Comparison of ENCODE assay signal across 30 cellular contexts in genomic region chr2:101787097-101787496, GRCh38.
DNase-seq lines count a peak whose midpoint lies in the region; ATAC-seq, FAIRE-seq and TF ChIP-seq lines count a peak whose summit lies in the region.
"Had no signal": no experiment of that assay in that cellular context is flagged by ENCODE, and none has a peak within 500 bp of the region (broad histone marks: within the 10 kb centered on the region; RNA-seq: fewer than 3 reads in every experiment).

No MANE protein-coding gene starts in this region.

- no peak overlapping the region for H3K4me3 ChIP-seq in ACC112 (ENCODE audit: low read depth, low read length)
- no peak overlapping the region for H3K4me3 ChIP-seq in brain microvascular endothelial cell (ENCODE audit: low read depth, low read length)
- no peak overlapping the region for H3K4me3 ChIP-seq in mesendoderm (ENCODE audit: low read length)
- H3K4me3 ChIP-seq: A549, pancreas, SK-N-MC, vagina had no signal

- no peak overlapping the region for H3K9ac ChIP-seq in mesendoderm (ENCODE audit: low read length)

- peaks cover 48% of the 10 kb centered on the region for H3K4me1 Mint-ChIP-seq in Calu3 (ENCODE audit: low read depth, unreplicated experiment)

- no peak overlapping the region for H2AK5ac ChIP-seq in mesendoderm (ENCODE audit: low read length)

- no peak for TF ChIP-seq POLR2A in H54 (IDR thresholded peaks at IDR 0.05; ENCODE audit: low read depth, low read length)

- peaks cover 2% of the 10 kb centered on the region for H3K9me3 Mint-ChIP-seq in Calu3 (ENCODE audit: low read depth, unreplicated experiment)
- H3K9me3 Mint-ChIP-seq: activated CD8-positive, alpha-beta T cell treated with anti-CD3 and anti-CD28 coated beads for 36 hours; activated naive CD8-positive, alpha-beta T cell treated with anti-CD3 and anti-CD28 coated beads for 36 hours; natural killer cell; stimulated activated naive CD8-positive, alpha-beta T cell treated with anti-CD3 and anti-CD28 coated beads, Interleukin-15, amount 100 ng/mL, for 72 hours had no signal

- peaks cover 10% of the 10 kb centered on the region for H3K36me3 ChIP-seq in ACC112 (ENCODE audit: insufficient read depth, low read length)
- peaks cover 5% of the 10 kb centered on the region for H3K36me3 ChIP-seq in brain microvascular endothelial cell (replicated peaks)
- H3K36me3 ChIP-seq in mesendoderm (ENCODE audit: control insufficient read depth, insufficient read depth, low read length): no peaks in the 10 kb centered on the region
- H3K36me3 ChIP-seq: pancreas, vagina had no signal

- no peak overlapping the region for H2BK15ac ChIP-seq in mesendoderm (replicated peaks; ENCODE audit: low read depth)

- H4K5ac ChIP-seq in mesendoderm (ENCODE audit: low read length): no peak overlapping the region

- WGBS in mesendoderm (ENCODE audit: extremely low coverage, insufficient coverage, low lambda C conversion rate): no CpG with 5 or more reads among the region's 3 CpGs

- FAIRE-seq in H54 (lab: Jason Lieb, UNC): peak; percentile 53
- FAIRE-seq: A549, endothelial cell of umbilical vein, keratinocyte, pancreas, small intestine had no signal

- H3K27me3 ChIP-seq in ACC112 (ENCODE audit: insufficient read depth, low read length) (no peaks in the 10 kb centered on the region), brain microvascular endothelial cell (replicated peaks) (no peaks in the 10 kb centered on the region), mesendoderm (ENCODE audit: insufficient read depth, low read length, poor library complexity) (no peaks in the 10 kb centered on the region)
- H3K27me3 ChIP-seq: pancreas, vagina had no signal

- H2BK120ac ChIP-seq in mesendoderm (ENCODE audit: low read depth, low read length): no peak overlapping the region

- H4K8ac ChIP-seq in mesendoderm (ENCODE audit: low read depth, low read length): peak overlapping the region; percentile 13

- no peak overlapping the region for H3K4me2 ChIP-seq in mesendoderm (ENCODE audit: low read length)
- H3K4me2 ChIP-seq: A549 had no signal

- no peak overlapping the region for H2BK5ac ChIP-seq in mesendoderm (ENCODE audit: low read length)

- CTCF ChIA-PET in Calu3 (lab: Charles Lee): no interaction called here

- H3K23ac ChIP-seq in mesendoderm (ENCODE audit: low read length): no peak overlapping the region

- peaks cover 35% of the 10 kb centered on the region for H3K79me1 ChIP-seq in mesendoderm (ENCODE audit: low read length)

- H3K4me1 ChIP-seq in ACC112 (ENCODE audit: control insufficient read depth, insufficient read depth, low read length, unreplicated experiment) (peaks cover 52% of the 10 kb centered on the region), mesendoderm (ENCODE audit: control insufficient read depth, low read depth, low read length) (no peaks in the 10 kb centered on the region)

- H3K27ac ChIP-seq in ACC112 (ENCODE audit: low read depth, low read length) (peak overlapping the region; percentile 31), brain microvascular endothelial cell (peak overlapping the region; percentile 37), mesendoderm (ENCODE audit: low read depth, low read length) (no peak overlapping the region)
- H3K27ac ChIP-seq: A549, pancreas, vagina had no signal

- in situ Hi-C loops in brain microvascular endothelial cell (cut with HindIII; ENCODE audit: low pct_ligation_motif_present, low sequenced_read_pairs): no loop called here

- H3K4me3 Mint-ChIP-seq in Calu3 (ENCODE audit: low read depth, unreplicated experiment): no peak overlapping the region
- H3K4me3 Mint-ChIP-seq: activated CD8-positive, alpha-beta T cell treated with anti-CD3 and anti-CD28 coated beads for 36 hours; activated naive CD8-positive, alpha-beta T cell treated with anti-CD3 and anti-CD28 coated beads for 36 hours; B cell; natural killer cell; stimulated activated naive CD8-positive, alpha-beta T cell treated with anti-CD3 and anti-CD28 coated beads, Interleukin-15, amount 100 ng/mL, for 72 hours had no signal

- no peak for ATAC-seq in HG03565 (IDR thresholded peaks at IDR 0.05; ENCODE audit: unreplicated experiment)
- ATAC-seq: A549; activated CD8-positive, alpha-beta T cell treated with anti-CD3 and anti-CD28 coated beads for 36 hours; natural killer cell; pancreas; stimulated activated naive CD8-positive, alpha-beta T cell treated with anti-CD3 and anti-CD28 coated beads, Interleukin-15, amount 100 ng/mL, for 72 hours had no signal

- no peak overlapping the region for H3K18ac ChIP-seq in mesendoderm (ENCODE audit: low read length)

- TF ChIP-seq CTCF in brain microvascular endothelial cell (IDR thresholded peaks at IDR 0.05; ENCODE audit: low read depth, low read length, missing control alignments): no peak
- no peak for TF ChIP-seq CTCF in Calu3 (IDR thresholded peaks at IDR 0.05; ENCODE audit: unreplicated experiment)

- no peaks in the 10 kb centered on the region for H3K27me3 Mint-ChIP-seq in Calu3 (ENCODE audit: unreplicated experiment)
- H3K27me3 Mint-ChIP-seq: activated CD8-positive, alpha-beta T cell treated with anti-CD3 and anti-CD28 coated beads for 36 hours; activated naive CD8-positive, alpha-beta T cell treated with anti-CD3 and anti-CD28 coated beads for 36 hours; B cell; stimulated activated naive CD8-positive, alpha-beta T cell treated with anti-CD3 and anti-CD28 coated beads, Interleukin-15, amount 100 ng/mL, for 72 hours had no signal

- H3K4ac ChIP-seq in mesendoderm (ENCODE audit: low read depth, low read length): no peak overlapping the region

- H3K27ac Mint-ChIP-seq in Calu3 (ENCODE audit: unreplicated experiment): no peak overlapping the region
- H3K27ac Mint-ChIP-seq: activated CD8-positive, alpha-beta T cell treated with anti-CD3 and anti-CD28 coated beads for 36 hours; activated naive CD8-positive, alpha-beta T cell treated with anti-CD3 and anti-CD28 coated beads for 36 hours; B cell; stimulated activated naive CD8-positive, alpha-beta T cell treated with anti-CD3 and anti-CD28 coated beads, Interleukin-15, amount 100 ng/mL, for 72 hours had no signal

- intact Hi-C loops in Calu3 (cut with micrococcal nuclease; ENCODE audit: unreplicated experiment): no loop called here

- no peak overlapping the region for H3K56ac ChIP-seq in mesendoderm (ENCODE audit: low read length)

- peaks cover 20% of the 10 kb centered on the region for H3K36me3 Mint-ChIP-seq in Calu3 (ENCODE audit: insufficient read depth, unreplicated experiment)
- H3K36me3 Mint-ChIP-seq: natural killer cell had no signal

- peaks cover 96% of the 10 kb centered on the region for H3K79me2 ChIP-seq in ACC112 (ENCODE audit: control insufficient read depth, insufficient read depth, low read length, unreplicated experiment)
- peaks cover 53% of the 10 kb centered on the region for H3K79me2 ChIP-seq in mesendoderm (ENCODE audit: control insufficient read depth, insufficient read depth, low read length)

- no peak overlapping the region for H2AFZ ChIP-seq in ACC112 (ENCODE audit: low read length, unreplicated experiment)

- DNase-seq in H54 (ENCODE audit: insufficient read length, low spot score) (no peak), brain microvascular endothelial cell (no peak), mesendoderm (no peak), NCI-H1048 (lab: John Stamatoyannopoulos, UW) (no peak), occipital lobe (lab: John Stamatoyannopoulos, UW) (no peak), Calu3 (no peak)
- DNase-seq: activated CD8-positive, alpha-beta T cell treated with anti-CD3 and anti-CD28 coated beads for 36 hours; activated effector memory CD4-positive, alpha-beta T cell treated with Interleukin-2 at 50 U/mL for 16 hours; activated naive CD8-positive, alpha-beta T cell treated with anti-CD3 and anti-CD28 coated beads for 36 hours; COR-L47; DMS79 treated with DMSO at 0.1 percent for 48 hours; glutamatergic neuron; natural killer cell; NCI-H1092 treated with DMSO at 0.1 percent for 48 hours; NCI-H1930; NCI-H345; pancreas; retina; RPMI8226; small intestine; stimulated activated naive CD8-positive, alpha-beta T cell treated with anti-CD3 and anti-CD28 coated beads, Interleukin-15, amount 100 ng/mL, for 72 hours; T-helper 2 cell had no signal

- no TSS peak for BruUV-seq in Calu3 (replicated peaks; lab: Mats Ljungman, UMichigan)
